Comparison of ENCODE assay signal across 1 cellular context in the genomic region with DNA sequence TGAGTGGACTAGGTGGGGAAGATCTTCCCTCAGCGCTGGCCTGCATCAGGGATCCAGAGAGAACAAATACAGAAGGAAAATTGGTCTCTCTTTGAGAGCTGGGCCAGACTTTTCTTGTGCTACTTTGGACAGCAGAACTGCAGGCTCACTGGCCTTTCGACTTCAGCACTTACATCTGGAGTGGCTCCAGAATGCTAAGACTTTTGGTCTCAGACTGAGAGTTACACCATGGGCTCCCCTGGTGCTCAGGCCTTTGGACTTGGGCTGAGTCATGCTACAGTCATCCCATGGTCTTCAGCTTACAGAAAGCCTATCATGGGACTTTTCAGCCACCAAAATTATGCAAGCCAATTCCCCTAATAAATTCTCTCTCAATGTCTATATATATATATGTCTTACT.
TF ChIP-seq lines count a peak whose summit lies in the region.

No MANE protein-coding gene starts in this region.

TF ChIP-seq in H1, 55 proteins besides CTCF, POLR2A, EP300 and RAD21:
- TF ChIP-seq MAFK (IDR thresholded peaks at IDR 0.05; ENCODE audit: low read depth, low read length), result 0 out of 2 replicates have a peak, but pooled peaks have one; percentile 9
- TF ChIP-seq, protein P1, sequence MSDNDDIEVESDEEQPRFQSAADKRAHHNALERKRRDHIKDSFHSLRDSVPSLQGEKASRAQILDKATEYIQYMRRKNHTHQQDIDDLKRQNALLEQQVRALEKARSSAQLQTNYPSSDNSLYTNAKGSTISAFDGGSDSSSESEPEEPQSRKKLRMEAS (IDR thresholded peaks at IDR 0.05), result no peak
